In genomic region chr16:56749806-56750491, GRCh38 we compare ENCODE assay signal across 21 cellular contexts. TPM values are rescaled to one million over a fixed set of nuclear protein-coding genes. Genes with fewer than 3 reads are reported as not detected.
A peak's percentile ranks its signal among the peaks of the same experiment; 100 is the strongest.
DNase-seq lines count a peak whose midpoint lies in the region; ATAC-seq and TF ChIP-seq lines count a peak whose summit lies in the region.
"Had no signal": no experiment of that assay in that cellular context is flagged by ENCODE, and none has a peak within 500 bp of the region (broad histone marks: within the 10 kb centered on the region; RNA-seq: fewer than 3 reads in every experiment).

No MANE protein-coding gene starts in this region.

- H3K4me1 Mint-ChIP-seq in T-helper 2 cell treated with Interferon-gamma antibody and Interleukin-4, amounts not matched to agents 5 μg/mL and 100 μg/mL, for 36 hours (ENCODE audit: low read depth) = peaks cover 8% of the 10 kb centered on the region
- peaks cover 23% of the 10 kb centered on the region for H3K4me1 Mint-ChIP-seq in dendritic cell treated with granulocyte-macrophage colony-stimulating factor and Interleukin-4, amounts not matched to agents 40 ng/mL and 50 ng/mL, for 4 days (ENCODE audit: low read depth)

- H3K36me3 ChIP-seq in body of pancreas (replicated peaks in 1 of 2; ENCODE audit: insufficient read depth in 1 of 2, low read depth in 2 of 2) = no peaks in the 10 kb centered on the region
- H3K36me3 ChIP-seq: right lobe of liver had no signal

- peak overlapping the region; percentile 19 for H3K27ac Mint-ChIP-seq in T-helper 2 cell treated with Interferon-gamma antibody and Interleukin-4, amounts not matched to agents 5 μg/mL and 100 μg/mL, for 36 hours
- peak overlapping the region; percentile 12 for H3K27ac Mint-ChIP-seq in dendritic cell treated with granulocyte-macrophage colony-stimulating factor and Interleukin-4, amounts not matched to agents 40 ng/mL and 50 ng/mL, for 4 days
- H3K27ac Mint-ChIP-seq: activated B cell treated with CpG ODN at 0.5 μM for 24 hours had no signal

- 88 to 95% methylated on average over 2 of the region's 2 CpGs for WGBS in body of pancreas, 2 donors

- no peak overlapping the region for H3K4me3 Mint-ChIP-seq in T-helper 2 cell treated with Interferon-gamma antibody and Interleukin-4, amounts not matched to agents 5 μg/mL and 100 μg/mL, for 36 hours
- no peak overlapping the region for H3K4me3 Mint-ChIP-seq in dendritic cell treated with granulocyte-macrophage colony-stimulating factor and Interleukin-4, amounts not matched to agents 40 ng/mL and 50 ng/mL, for 4 days
- H3K4me3 Mint-ChIP-seq: activated B cell treated with CpG ODN at 0.5 μM for 24 hours had no signal

- ATAC-seq in stimulated activated naive CD8-positive, alpha-beta T cell treated with anti-CD3 and anti-CD28 coated beads, Interleukin-15, Interleukin-2, amounts not matched to agents 100 U/mL and 50 U/mL, for 24 hours = peak; percentile 55
- ATAC-seq in HG03565 (IDR thresholded peaks at IDR 0.05; ENCODE audit: unreplicated experiment) = no peak
- ATAC-seq in body of pancreas = no peak
- ATAC-seq: A549; activated naive CD4-positive, alpha-beta T cell treated with anti-CD3 and anti-CD28 coated beads, Interleukin-2, amount 50 U/mL, for 72 hours; left colon; mucosa of descending colon; right lobe of liver had no signal

- H3K9me3 Mint-ChIP-seq in T-helper 2 cell treated with Interferon-gamma antibody and Interleukin-4, amounts not matched to agents 5 μg/mL and 100 μg/mL, for 36 hours = peaks cover 16% of the 10 kb centered on the region
- H3K9me3 Mint-ChIP-seq in dendritic cell treated with granulocyte-macrophage colony-stimulating factor and Interleukin-4, amounts not matched to agents 40 ng/mL and 50 ng/mL, for 4 days = peaks cover 14% of the 10 kb centered on the region

- no peaks in the 10 kb centered on the region for H3K27me3 Mint-ChIP-seq in T-helper 2 cell treated with Interferon-gamma antibody and Interleukin-4, amounts not matched to agents 5 μg/mL and 100 μg/mL, for 36 hours (ENCODE audit: low read depth)
- no peaks in the 10 kb centered on the region for H3K27me3 Mint-ChIP-seq in dendritic cell treated with granulocyte-macrophage colony-stimulating factor and Interleukin-4, amounts not matched to agents 40 ng/mL and 50 ng/mL, for 4 days
- H3K27me3 Mint-ChIP-seq: activated B cell treated with CpG ODN at 0.5 μM for 24 hours had no signal

- H3K4me1 ChIP-seq in body of pancreas = peaks cover 14% of the 10 kb centered on the region
- H3K4me1 ChIP-seq: right lobe of liver had no signal

- H3K36me3 Mint-ChIP-seq in T-helper 2 cell treated with Interferon-gamma antibody and Interleukin-4, amounts not matched to agents 5 μg/mL and 100 μg/mL, for 36 hours (ENCODE audit: low read depth) = peaks cover 38% of the 10 kb centered on the region
- peaks cover 46% of the 10 kb centered on the region for H3K36me3 Mint-ChIP-seq in dendritic cell treated with granulocyte-macrophage colony-stimulating factor and Interleukin-4, amounts not matched to agents 40 ng/mL and 50 ng/mL, for 4 days (ENCODE audit: low read depth)

- no peak for DNase-seq in T-helper 2 cell treated with Interferon-gamma antibody and Interleukin-4, amounts not matched to agents 5 μg/mL and 100 μg/mL, for 36 hours (ENCODE audit: low spot score)
- no peak for DNase-seq in T-helper 2 cell
- peak; percentile 7 for DNase-seq in MV-4-11 (lab: John Stamatoyannopoulos, UW)
- DNase-seq in stimulated activated naive CD8-positive, alpha-beta T cell treated with anti-CD3 and anti-CD28 coated beads, Interleukin-15, Interleukin-2, amounts not matched to agents 100 U/mL and 50 U/mL, for 24 hours = no peak
- DNase-seq in COLO829 (ENCODE audit: low spot score) = no peak
- DNase-seq in body of pancreas = no peak
- DNase-seq: activated B cell treated with CpG ODN at 0.5 μM for 24 hours; central memory CD4-positive, alpha-beta T cell; foreskin fibroblast; left colon; mucosa of descending colon; NCI-H2107; NCI-H82; nucleus accumbens; right lobe of liver; stimulated activated CD4-positive, alpha-beta T cell treated with anti-CD3 and anti-CD28 coated beads, Interleukin-4, amount 100 ng/mL, for 1 hour; upper lobe of left lung had no signal

- no peak overlapping the region for H3K27ac ChIP-seq in body of pancreas
- H3K27ac ChIP-seq: right lobe of liver had no signal

- no peak overlapping the region for H3K4me3 ChIP-seq in body of pancreas
- H3K4me3 ChIP-seq: A549, mucosa of descending colon, right lobe of liver, upper lobe of left lung had no signal

- TF ChIP-seq POLR2A in body of pancreas (IDR thresholded peaks at IDR 0.05) = no peak

- TF ChIP-seq CTCF in body of pancreas (IDR thresholded peaks at IDR 0.05) = no peak

- no peaks in the 10 kb centered on the region for H3K27me3 ChIP-seq in body of pancreas
- H3K27me3 ChIP-seq: right lobe of liver, upper lobe of left lung had no signal

- intact Hi-C loops in dendritic cell treated with granulocyte-macrophage colony-stimulating factor and Interleukin-4, amounts not matched to agents 40 ng/mL and 50 ng/mL, for 4 days (cut with micrococcal nuclease) = no loop called here
- intact Hi-C loops in body of pancreas (cut with DNase I) = no loop called here

- H3K9me3 ChIP-seq in body of pancreas = no peaks in the 10 kb centered on the region
- H3K9me3 ChIP-seq: mucosa of descending colon, right lobe of liver, upper lobe of left lung had no signal

RNA-seq across cellular contexts. Expression of gene NUP93, which starts 20.0 kb away (rescaled TPM):
- total RNA-seq in body of pancreas = 10 to 100 TPM; 12.2 to 19.1 TPM
